23 cellular contexts compared by ENCODE assay signal in genomic region chr12:64538146-64538545, GRCh38.
A peak's percentile ranks its signal among the peaks of the same experiment; 100 is the strongest.
DNase-seq lines count a peak whose midpoint lies in the region; ATAC-seq and TF ChIP-seq lines count a peak whose summit lies in the region.
"Had no signal": no experiment of that assay in that cellular context is flagged by ENCODE, and none has a peak within 500 bp of the region (broad histone marks: within the 10 kb centered on the region; RNA-seq: fewer than 3 reads in every experiment).

No MANE protein-coding gene starts in this region.

- peaks cover 11% of the 10 kb centered on the region for H3K27me3 Mint-ChIP-seq in endodermal cell (ENCODE audit: insufficient read depth)

- H3K4me1 ChIP-seq in endodermal cell (ENCODE audit: control insufficient read depth, insufficient read depth, low read length): no peaks in the 10 kb centered on the region
- H3K4me1 ChIP-seq: BLaER1, Caco-2, HAP-1 had no signal

- peak; percentile 4 for DNase-seq in activated CD8-positive, alpha-beta memory T cell treated with anti-CD3 and anti-CD28 coated beads, Interleukin-2, amount 50 U/mL, for 48 hours
- no peak for DNase-seq in activated CD8-positive, alpha-beta memory T cell treated with anti-CD3 and anti-CD28 coated beads, Interleukin-2, amount 50 U/mL, for 4 hours
- DNase-seq in amniotic epithelial cell (ENCODE audit: low read depth): peak; percentile 5
- DNase-seq in fibroblast of mammary gland (ENCODE audit: low read depth): peak; percentile 65
- DNase-seq in NCI-H1930 (lab: John Stamatoyannopoulos, UW): no peak
- no peak for DNase-seq in endodermal cell
- DNase-seq in T-helper 2 cell: no peak
- DNase-seq: Caco-2; CD4-positive, CD25-positive, alpha-beta regulatory T cell; CD8-positive, alpha-beta T cell; DMS153; DND-41; EL; GDM1; GOT3; HFFc6 had no signal

- H3K9me3 Mint-ChIP-seq in endodermal cell: no peaks in the 10 kb centered on the region
- H3K9me3 Mint-ChIP-seq: CD4-positive, CD25-positive, alpha-beta regulatory T cell; CD8-positive, alpha-beta T cell; HFFc6 had no signal

- no peak for ATAC-seq in GM18909 (IDR thresholded peaks at IDR 0.05; ENCODE audit: poor library complexity, unreplicated experiment)
- ATAC-seq: CD8-positive, alpha-beta T cell; GM12878 had no signal

- no peak for TF ChIP-seq CTCF in fibroblast of mammary gland (conservative IDR thresholded peaks at IDR 0.05; ENCODE audit: control insufficient read depth, insufficient read depth, low read depth, low read length)
- TF ChIP-seq CTCF in endodermal cell (conservative IDR thresholded peaks at IDR 0.05): no peak

- H3K4me1 Mint-ChIP-seq in endodermal cell: no peaks in the 10 kb centered on the region
- H3K4me1 Mint-ChIP-seq: B cell; CD4-positive, CD25-positive, alpha-beta regulatory T cell had no signal

- 96 to 100% methylated on average over 3 of the region's 3 CpGs for WGBS in endodermal cell (ENCODE audit: insufficient coverage in 1 of 2, insufficient read length in 1 of 2), 2 experiments

- H3K36me3 ChIP-seq in endodermal cell (ENCODE audit: control insufficient read depth, insufficient read depth, low read length): no peaks in the 10 kb centered on the region
- H3K36me3 ChIP-seq: BLaER1, HAP-1 had no signal

- no peak overlapping the region for H3K4me3 Mint-ChIP-seq in endodermal cell
- H3K4me3 Mint-ChIP-seq: B cell; CD8-positive, alpha-beta T cell; HFFc6 had no signal

- H3K9ac ChIP-seq in endodermal cell (ENCODE audit: extremely low read depth, low read length, poor library complexity, severe bottlenecking): no peak overlapping the region
- H3K9ac ChIP-seq: BLaER1 had no signal

- H3K27ac Mint-ChIP-seq in endodermal cell: no peak overlapping the region
- H3K27ac Mint-ChIP-seq: B cell; CD4-positive, CD25-positive, alpha-beta regulatory T cell; CD8-positive, alpha-beta T cell; HFFc6 had no signal

- H3K27me3 ChIP-seq in endodermal cell (ENCODE audit: control insufficient read depth, insufficient read depth, low read length, poor library complexity, severe bottlenecking): no peaks in the 10 kb centered on the region
- H3K27me3 ChIP-seq: BLaER1 had no signal

- H3K9me3 ChIP-seq in endodermal cell (ENCODE audit: control insufficient read depth, low read length): no peaks in the 10 kb centered on the region
- H3K9me3 ChIP-seq: BLaER1, Caco-2, HAP-1 had no signal

- no peaks in the 10 kb centered on the region for H3K36me3 Mint-ChIP-seq in endodermal cell (ENCODE audit: low read depth)
- H3K36me3 Mint-ChIP-seq: CD4-positive, CD25-positive, alpha-beta regulatory T cell; CD8-positive, alpha-beta T cell had no signal

- H3K4me3 ChIP-seq in fibroblast of mammary gland (ENCODE audit: control insufficient read depth, low read depth, low read length) (no peak overlapping the region), endodermal cell (ENCODE audit: low read length) (no peak overlapping the region)
- H3K4me3 ChIP-seq: BLaER1, GM12878, HAP-1 had no signal

- no peak overlapping the region for H3K27ac ChIP-seq in endodermal cell (ENCODE audit: low read depth, low read length)
- H3K27ac ChIP-seq: 22Rv1, BLaER1, C4-2B had no signal

Comparison
In these comparisons a context has a peak if more than half of its experiments do, and no peak if none do; other contexts are left out.
1. DNase-seq: peak in activated CD8-positive, alpha-beta memory T cell treated with anti-CD3 and anti-CD28 coated beads, Interleukin-2, amount 50 U/mL, for 48 hours (single experiment), amniotic epithelial cell (single experiment) and fibroblast of mammary gland (single experiment); none in activated CD8-positive, alpha-beta memory T cell treated with anti-CD3 and anti-CD28 coated beads, Interleukin-2, amount 50 U/mL, for 4 hours (single experiment), NCI-H1930 (0 of 2), endodermal cell (single experiment) and T-helper 2 cell (0 of 5).